ENCODE assay signal across 1 cellular context in the genomic region with DNA sequence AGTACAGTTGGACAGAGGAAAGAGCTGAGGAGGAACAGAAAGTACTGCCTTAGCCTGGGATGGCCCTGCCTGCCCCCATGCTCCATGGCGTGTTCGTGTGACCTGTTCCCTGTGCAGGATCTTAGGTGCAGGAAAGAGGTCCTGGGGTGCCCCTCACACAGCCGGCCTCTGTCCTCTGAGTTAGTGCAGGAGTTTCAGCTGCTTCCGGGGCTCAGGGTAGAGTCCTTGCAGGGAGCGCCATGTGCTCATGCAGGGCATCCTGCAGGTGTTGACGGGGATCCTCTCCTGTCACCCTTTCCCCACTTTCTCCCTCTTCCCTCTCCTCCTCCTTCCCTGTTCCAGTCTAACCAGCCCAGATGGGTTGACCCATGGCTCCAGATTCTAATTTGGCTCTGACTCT.
TF ChIP-seq lines count a peak whose summit lies in the region.

No MANE protein-coding gene starts in this region.

TF ChIP-seq in GM23338, 12 proteins besides CTCF, POLR2A, EP300 and RAD21 (continued from another document):
- TF ChIP-seq, protein P1, sequence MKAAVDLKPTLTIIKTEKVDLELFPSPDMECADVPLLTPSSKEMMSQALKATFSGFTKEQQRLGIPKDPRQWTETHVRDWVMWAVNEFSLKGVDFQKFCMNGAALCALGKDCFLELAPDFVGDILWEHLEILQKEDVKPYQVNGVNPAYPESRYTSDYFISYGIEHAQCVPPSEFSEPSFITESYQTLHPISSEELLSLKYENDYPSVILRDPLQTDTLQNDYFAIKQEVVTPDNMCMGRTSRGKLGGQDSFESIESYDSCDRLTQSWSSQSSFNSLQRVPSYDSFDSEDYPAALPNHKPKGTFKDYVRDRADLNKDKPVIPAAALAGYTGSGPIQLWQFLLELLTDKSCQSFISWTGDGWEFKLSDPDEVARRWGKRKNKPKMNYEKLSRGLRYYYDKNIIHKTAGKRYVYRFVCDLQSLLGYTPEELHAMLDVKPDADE (IDR thresholded peaks at IDR 0.05) = no peak
- TF ChIP-seq STAT1 (IDR thresholded peaks at IDR 0.05; ENCODE audit: unreplicated experiment) = no peak
- no peak for TF ChIP-seq JUNB (IDR thresholded peaks at IDR 0.05; ENCODE audit: unreplicated experiment)
- TF ChIP-seq ZNF114 (CRISPR knock-in tag; IDR thresholded peaks at IDR 0.05) = no peak
- TF ChIP-seq REST (IDR thresholded peaks at IDR 0.05; ENCODE audit: unreplicated experiment) = no peak
- TF ChIP-seq ZNF462 (CRISPR knock-in tag; IDR thresholded peaks at IDR 0.05) = no peak
- no peak for TF ChIP-seq NANOG (IDR thresholded peaks at IDR 0.05; ENCODE audit: borderline replicate concordance)
- no peak; the same call in 1 of the 2 replicates for TF ChIP-seq POLR2AphosphoS5 (IDR thresholded peaks at IDR 0.05; ENCODE audit: low read depth)
- no peak for TF ChIP-seq ZNF331 (CRISPR knock-in tag; IDR thresholded peaks at IDR 0.05; ENCODE audit: low read depth)
- TF ChIP-seq CREB1 (CRISPR knock-in tag; IDR thresholded peaks at IDR 0.05; ENCODE audit: low read depth) = no peak
